In genomic region chr6:122007366-122007765, GRCh38 we compare ENCODE assay signal across 19 cellular contexts.
DNase-seq lines count a peak whose midpoint lies in the region; ATAC-seq and TF ChIP-seq lines count a peak whose summit lies in the region.
"Had no signal": no experiment of that assay in that cellular context is flagged by ENCODE, and none has a peak within 500 bp of the region (broad histone marks: within the 10 kb centered on the region; RNA-seq: fewer than 3 reads in every experiment).

No MANE protein-coding gene starts in this region.

- H3K4me3 Mint-ChIP-seq in activated naive CD4-positive, alpha-beta T cell treated with anti-CD3 and anti-CD28 coated beads, Interleukin-2, amount 10 ng/mL, durations not matched to agents 7 days and 5 days, result no peak overlapping the region
- H3K4me3 Mint-ChIP-seq: CD4-positive, alpha-beta memory T cell had no signal

- CTCF ChIA-PET in AG04450 (lab: Charles Lee), result no interaction called here
- CTCF ChIA-PET in activated naive CD4-positive, alpha-beta T cell treated with anti-CD3 and anti-CD28 coated beads, Interleukin-2, amount 10 ng/mL, durations not matched to agents 7 days and 5 days (lab: Charles Lee), result no interaction called here

- no peaks in the 10 kb centered on the region for H3K9me3 ChIP-seq in AG04450 (ENCODE audit: control insufficient read depth, insufficient read depth, low read length)
- H3K9me3 ChIP-seq in HUES48 (ENCODE audit: control insufficient read depth, insufficient read depth, low read length), result no peaks in the 10 kb centered on the region
- H3K9me3 ChIP-seq in iPS-18a (ENCODE audit: control insufficient read depth, low read depth, low read length), result no peaks in the 10 kb centered on the region
- H3K9me3 ChIP-seq: pancreas had no signal

- no peak for TF ChIP-seq CTCF in AG04450 (IDR thresholded peaks at IDR 0.05; ENCODE audit: low read depth, low read length)

- H3K4me3 ChIP-seq in AG04450 (ENCODE audit: low read depth, low read length), result no peak overlapping the region
- H3K4me3 ChIP-seq in HUES48 (ENCODE audit: low read depth, low read length), result no peak overlapping the region
- H3K4me3 ChIP-seq in iPS-18a (ENCODE audit: low read length), result peak overlapping the region; percentile 8
- H3K4me3 ChIP-seq: pancreas had no signal

- H3K27ac Mint-ChIP-seq in activated naive CD4-positive, alpha-beta T cell treated with anti-CD3 and anti-CD28 coated beads, Interleukin-2, amount 10 ng/mL, durations not matched to agents 7 days and 5 days, result no peak overlapping the region
- H3K27ac Mint-ChIP-seq: CD4-positive, alpha-beta memory T cell had no signal

- H3K9ac ChIP-seq in HUES48 (ENCODE audit: low read depth, low read length) (no peak overlapping the region), iPS-18a (ENCODE audit: low read length) (no peak overlapping the region)

- H3K9me3 Mint-ChIP-seq in activated naive CD4-positive, alpha-beta T cell treated with anti-CD3 and anti-CD28 coated beads, Interleukin-2, amount 10 ng/mL, durations not matched to agents 7 days and 5 days, result no peaks in the 10 kb centered on the region

- H3K27me3 Mint-ChIP-seq in activated naive CD4-positive, alpha-beta T cell treated with anti-CD3 and anti-CD28 coated beads, Interleukin-2, amount 10 ng/mL, durations not matched to agents 7 days and 5 days, result no peaks in the 10 kb centered on the region
- H3K27me3 Mint-ChIP-seq: CD4-positive, alpha-beta memory T cell had no signal

- DNase-seq in AG04450 (ENCODE audit: low read depth, low spot score) (peak; percentile 37), brain pericyte (ENCODE audit: low read depth, low spot score) (peak; percentile 87), NCI-H446 (lab: John Stamatoyannopoulos, UW) (no peak)
- DNase-seq in activated CD4-positive, CD25-positive, alpha-beta regulatory T cell (lab: John Stamatoyannopoulos, UW), result no peak
- no peak for DNase-seq in activated naive CD4-positive, alpha-beta T cell treated with anti-CD3 and anti-CD28 coated beads, Interleukin-2, amount 10 ng/mL, durations not matched to agents 7 days and 5 days
- DNase-seq: amniotic stem cell; CD4-positive, alpha-beta memory T cell; DMS79 treated with DMSO at 0.1 percent for 48 hours; NCI-H1930; NCI-H510A; pancreas; SIG-M5; stimulated activated CD4-positive, alpha-beta T cell treated with anti-CD3 and anti-CD28 coated beads, Interleukin-4, amount 100 ng/mL, for 24 hours; stimulated activated CD8-positive, alpha-beta memory T cell treated with anti-CD3 and anti-CD28 coated beads, Interleukin-4, amount 100 ng/mL, for 48 hours; T-helper 9 cell had no signal

- H3K36me3 ChIP-seq in HUES48 (ENCODE audit: control insufficient read depth, insufficient read depth, low read length) (no peaks in the 10 kb centered on the region), iPS-18a (ENCODE audit: control insufficient read depth, low read depth, low read length) (no peaks in the 10 kb centered on the region)
- H3K36me3 ChIP-seq: pancreas had no signal

- H3K27me3 ChIP-seq in AG04450 (ENCODE audit: control insufficient read depth, insufficient read depth, low read length) (no peaks in the 10 kb centered on the region), HUES48 (ENCODE audit: control insufficient read depth, insufficient read depth, low read length) (no peaks in the 10 kb centered on the region), iPS-18a (ENCODE audit: control insufficient read depth, insufficient read depth, low read length) (no peaks in the 10 kb centered on the region)
- H3K27me3 ChIP-seq: pancreas had no signal

- peaks cover 10% of the 10 kb centered on the region for H3K4me1 Mint-ChIP-seq in activated naive CD4-positive, alpha-beta T cell treated with anti-CD3 and anti-CD28 coated beads, Interleukin-2, amount 10 ng/mL, durations not matched to agents 7 days and 5 days
- H3K4me1 Mint-ChIP-seq: CD4-positive, alpha-beta memory T cell had no signal

- POLR2A ChIA-PET in AG04450 (lab: Yijun Ruan, JAX), result no interaction called here

- H3K27ac ChIP-seq in AG04450 (ENCODE audit: low read depth, low read length) (no peak overlapping the region), HUES48 (ENCODE audit: low read depth, low read length) (peak overlapping the region; percentile 90), iPS-18a (ENCODE audit: low read length) (peak overlapping the region; percentile 10)
- H3K27ac ChIP-seq: pancreas had no signal

- no peak for ATAC-seq in GM19467 (IDR thresholded peaks at IDR 0.05; ENCODE audit: unreplicated experiment)
- ATAC-seq: HepG2, pancreas had no signal

- peaks cover 36% of the 10 kb centered on the region for H3K4me1 ChIP-seq in HUES48 (ENCODE audit: control insufficient read depth, insufficient read depth, low read length)
- H3K4me1 ChIP-seq in iPS-18a (ENCODE audit: control insufficient read depth, low read depth, low read length), result peaks cover 34% of the 10 kb centered on the region
- H3K4me1 ChIP-seq: pancreas had no signal

- H3K36me3 Mint-ChIP-seq in activated naive CD4-positive, alpha-beta T cell treated with anti-CD3 and anti-CD28 coated beads, Interleukin-2, amount 10 ng/mL, durations not matched to agents 7 days and 5 days, result no peaks in the 10 kb centered on the region
- H3K36me3 Mint-ChIP-seq: CD4-positive, alpha-beta memory T cell had no signal

Comparison
In these comparisons a context has a peak if more than half of its experiments do, and no peak if none do; other contexts are left out.
1. DNase-seq: peak in AG04450 (single experiment) and brain pericyte (single experiment); none in NCI-H446 (0 of 2), activated CD4-positive, CD25-positive, alpha-beta regulatory T cell (0 of 4) and activated naive CD4-positive, alpha-beta T cell treated with anti-CD3 and anti-CD28 coated beads, Interleukin-2, amount 10 ng/mL, durations not matched to agents 7 days and 5 days (single experiment).